Comparison of ENCODE assay signal across 15 cellular contexts in genomic region chr6:111857674-111858337, GRCh38. TPM values are rescaled to one million over a fixed set of nuclear protein-coding genes. Genes with fewer than 3 reads are reported as not detected.
DNase-seq lines count a peak whose midpoint lies in the region; ATAC-seq lines count a peak whose summit lies in the region.
"Had no signal": no experiment of that assay in that cellular context is flagged by ENCODE, and none has a peak within 500 bp of the region (broad histone marks: within the 10 kb centered on the region; RNA-seq: fewer than 3 reads in every experiment).

No MANE protein-coding gene starts in this region.

- H3K4me3 ChIP-seq in aorta (ENCODE audit: low read length in 2 of 2): no peak overlapping the region
- H3K4me3 ChIP-seq: SJCRH30 had no signal

- H3K4me3 Mint-ChIP-seq in activated naive CD8-positive, alpha-beta T cell treated with anti-CD3 and anti-CD28 coated beads, Interleukin-2, amount 10 ng/mL, durations not matched to agents 7 days and 5 days: no peak overlapping the region
- H3K4me3 Mint-ChIP-seq: B cell, mesothelial cell of epicardium had no signal

- H3K9me3 ChIP-seq in aorta (ENCODE audit: control insufficient read depth, low read length): no peaks in the 10 kb centered on the region
- H3K9me3 ChIP-seq: SJCRH30 had no signal

- no peaks in the 10 kb centered on the region for H3K4me1 ChIP-seq in aorta (ENCODE audit: control insufficient read depth in 1 of 2, insufficient read depth in 2 of 2, low read length in 2 of 2)
- H3K4me1 ChIP-seq: SJCRH30 had no signal

- H3K36me3 ChIP-seq in aorta (ENCODE audit: control insufficient read depth in 1 of 2, insufficient read depth in 2 of 2, low read length in 1 of 2): peaks cover 0 to 1% of the 10 kb centered on the region in 2 donors
- H3K36me3 ChIP-seq: SJCRH30 had no signal

- 77 to 84% methylated on average over 8 of the region's 8 CpGs for WGBS in aorta, 2 donors

- peaks cover 66% of the 10 kb centered on the region for H3K4me1 Mint-ChIP-seq in activated naive CD8-positive, alpha-beta T cell treated with anti-CD3 and anti-CD28 coated beads, Interleukin-2, amount 10 ng/mL, durations not matched to agents 7 days and 5 days

- H3K27ac ChIP-seq in layer of hippocampus (ENCODE audit: low read depth, low read length) (peak overlapping the region; percentile 78), aorta (ENCODE audit: low read depth in 1 of 2, low read length in 2 of 2) (no peak overlapping the region)
- H3K27ac ChIP-seq: SJCRH30 had no signal

- H3K9me3 Mint-ChIP-seq in activated naive CD8-positive, alpha-beta T cell treated with anti-CD3 and anti-CD28 coated beads, Interleukin-2, amount 10 ng/mL, durations not matched to agents 7 days and 5 days: peaks cover 2% of the 10 kb centered on the region
- H3K9me3 Mint-ChIP-seq: mesothelial cell of epicardium had no signal

- H3K27me3 ChIP-seq in layer of hippocampus (ENCODE audit: control insufficient read depth, insufficient read depth, low read length) (no peaks in the 10 kb centered on the region), aorta (ENCODE audit: control insufficient read depth in 1 of 2, insufficient read depth in 2 of 2, low read length in 1 of 2) (no peaks in the 10 kb centered on the region)
- H3K27me3 ChIP-seq: SJCRH30 had no signal

- POLR2A ChIA-PET in activated naive CD8-positive, alpha-beta T cell treated with anti-CD3 and anti-CD28 coated beads, Interleukin-2, amount 10 ng/mL, durations not matched to agents 7 days and 5 days (lab: Charles Lee): interaction anchor here (0.8 kb wide), 1 partner anchor 15 kb away, joined by 3 read pairs; the partner anchor contains the start of gene FYN

- ATAC-seq in Right ventricle myocardium inferior (no peak), aorta (ENCODE audit: low FRiP score) (peak; percentile 10), GM19397 (IDR thresholded peaks at IDR 0.05; ENCODE audit: unreplicated experiment) (no peak)
- peak; percentile 27 for ATAC-seq in activated naive CD8-positive, alpha-beta T cell treated with anti-CD3 and anti-CD28 coated beads, Interleukin-2, amount 10 ng/mL, durations not matched to agents 7 days and 5 days (ENCODE audit: low read depth)

- peak overlapping the region; percentile 64 for H3K27ac Mint-ChIP-seq in activated naive CD8-positive, alpha-beta T cell treated with anti-CD3 and anti-CD28 coated beads, Interleukin-2, amount 10 ng/mL, durations not matched to agents 7 days and 5 days
- H3K27ac Mint-ChIP-seq: B cell had no signal

- no peaks in the 10 kb centered on the region for H3K27me3 Mint-ChIP-seq in activated naive CD8-positive, alpha-beta T cell treated with anti-CD3 and anti-CD28 coated beads, Interleukin-2, amount 10 ng/mL, durations not matched to agents 7 days and 5 days
- H3K27me3 Mint-ChIP-seq: B cell had no signal

- intact Hi-C loops in Right ventricle myocardium inferior (cut with DNase I): no loop called here
- intact Hi-C loops in cardiac septum (cut with DNase I): no loop called here
- intact Hi-C loops in aorta (cut with DNase I): no loop called here

- DNase-seq in Right ventricle myocardium inferior (ENCODE audit: missing footprints) (peak; percentile 45), cardiac septum (ENCODE audit: low spot score) (no peak), aorta (no peak), kidney glomerular epithelial cell (lab: John Stamatoyannopoulos, UW) (no peak), OCI-M1 (lab: John Stamatoyannopoulos, UW) (no peak)
- DNase-seq in activated naive CD8-positive, alpha-beta T cell treated with anti-CD3 and anti-CD28 coated beads, Interleukin-2, amount 10 ng/mL, durations not matched to agents 7 days and 5 days: no peak
- DNase-seq: activated effector memory CD4-positive, alpha-beta T cell treated with Interleukin-2 at 50 U/mL for 16 hours; EL; Kasumi-1; NCI-H1694; SJCRH30 had no signal

- peaks cover 31% of the 10 kb centered on the region for H3K36me3 Mint-ChIP-seq in activated naive CD8-positive, alpha-beta T cell treated with anti-CD3 and anti-CD28 coated beads, Interleukin-2, amount 10 ng/mL, durations not matched to agents 7 days and 5 days
- H3K36me3 Mint-ChIP-seq: mesothelial cell of epicardium had no signal

RNA-seq across cellular contexts. Expression of gene FYN, which starts 15.4 kb away (rescaled TPM):
- total RNA-seq in Right ventricle myocardium inferior (50.4 TPM), cardiac septum (65.3 TPM), aorta (100 to 1,000 TPM; 100 to 162 TPM)
- total RNA-seq in activated naive CD8-positive, alpha-beta T cell treated with anti-CD3 and anti-CD28 coated beads, Interleukin-2, amount 10 ng/mL, durations not matched to agents 7 days and 5 days: 100 to 1,000 TPM; 363 to 409 TPM
- 10 to 100 TPM; 31.7 to 32.5 TPM for polyA plus RNA-seq in aorta

Comparison
In these comparisons a context has a peak if more than half of its experiments do, and no peak if none do; other contexts are left out.
1. ATAC-seq: peak in activated naive CD8-positive, alpha-beta T cell treated with anti-CD3 and anti-CD28 coated beads, Interleukin-2, amount 10 ng/mL, durations not matched to agents 7 days and 5 days (single experiment) and aorta (single experiment); none in Right ventricle myocardium inferior (single experiment) and GM19397 (single experiment).